Comparison of ENCODE assay signal across 8 cellular contexts in genomic region chr7:122305475-122306319, GRCh38. TPM values are rescaled to one million over a fixed set of nuclear protein-coding genes. Genes with fewer than 3 reads are reported as not detected.
DNase-seq lines count a peak whose midpoint lies in the region; ATAC-seq and TF ChIP-seq lines count a peak whose summit lies in the region.

No MANE protein-coding gene starts in this region.

- peak overlapping the region; percentile 86 for H3K4me3 ChIP-seq in neural cell (ENCODE audit: low read length)
- no peak overlapping the region for H3K4me3 ChIP-seq in brain microvascular endothelial cell (ENCODE audit: low read depth, low read length)

- peaks cover 11% of the 10 kb centered on the region for H3K36me3 Mint-ChIP-seq in activated CD8-positive, alpha-beta T cell treated with anti-CD3 and anti-CD28 coated beads, Interleukin-2, amount 10 ng/mL, durations not matched to agents 7 days and 5 days (ENCODE audit: low read depth)

- no peak overlapping the region for H2AFZ ChIP-seq in neural cell (ENCODE audit: low read depth, low read length)

- ATAC-seq in activated CD8-positive, alpha-beta T cell treated with anti-CD3 and anti-CD28 coated beads, Interleukin-2, amount 10 ng/mL, durations not matched to agents 7 days and 5 days, result no peak
- ATAC-seq in GM21526 (IDR thresholded peaks at IDR 0.05; ENCODE audit: low FRiP score, unreplicated experiment), result no peak

- H3K27ac Mint-ChIP-seq in activated CD8-positive, alpha-beta T cell treated with anti-CD3 and anti-CD28 coated beads, Interleukin-2, amount 10 ng/mL, durations not matched to agents 7 days and 5 days, result no peak overlapping the region

- peaks cover 2% of the 10 kb centered on the region for H3K4me1 Mint-ChIP-seq in activated CD8-positive, alpha-beta T cell treated with anti-CD3 and anti-CD28 coated beads, Interleukin-2, amount 10 ng/mL, durations not matched to agents 7 days and 5 days (ENCODE audit: low read depth)

- peak overlapping the region; percentile 67 for H3K4me2 ChIP-seq in neural cell (ENCODE audit: low read length)

- H3K36me3 ChIP-seq in neural cell (ENCODE audit: insufficient read depth, low read length) (no peaks in the 10 kb centered on the region), brain microvascular endothelial cell (replicated peaks) (no peaks in the 10 kb centered on the region)

- in situ Hi-C loops in Caki2 (cut with HindIII; ENCODE audit: low pct_unique_long_range_greater_than_20kb, low sequenced_read_pairs), result no loop called here
- in situ Hi-C loops in brain microvascular endothelial cell (cut with HindIII; ENCODE audit: low pct_ligation_motif_present, low sequenced_read_pairs), result no loop called here

- H3K27me3 ChIP-seq in neural cell (ENCODE audit: insufficient read depth, low read depth, low read length) (peaks cover 100% of the 10 kb centered on the region), brain microvascular endothelial cell (replicated peaks) (peaks cover 93% of the 10 kb centered on the region)

- peak; percentile 5 for TF ChIP-seq RAD21 in neural cell (conservative IDR thresholded peaks at IDR 0.05)

- POLR2A ChIA-PET in activated CD8-positive, alpha-beta T cell treated with anti-CD3 and anti-CD28 coated beads, Interleukin-2, amount 10 ng/mL, durations not matched to agents 7 days and 5 days (lab: Charles Lee), result no interaction called here

- H3K27ac ChIP-seq in neural cell (ENCODE audit: low read length), result no peak overlapping the region
- H3K27ac ChIP-seq in brain microvascular endothelial cell, result no peak overlapping the region

- H3K9me3 ChIP-seq in neural cell (ENCODE audit: low read length), result no peaks in the 10 kb centered on the region

- H3K79me2 ChIP-seq in neural cell (replicated peaks; ENCODE audit: insufficient read depth, low read length), result peaks cover 99% of the 10 kb centered on the region

- TF ChIP-seq EP300 in neural cell (conservative IDR thresholded peaks at IDR 0.05; ENCODE audit: poor library complexity, severe bottlenecking), result no peak

- CTCF ChIA-PET in activated CD8-positive, alpha-beta T cell treated with anti-CD3 and anti-CD28 coated beads, Interleukin-2, amount 10 ng/mL, durations not matched to agents 7 days and 5 days (lab: Charles Lee), result no interaction called here

- no peaks in the 10 kb centered on the region for H3K9me2 ChIP-seq in neural cell (ENCODE audit: insufficient read depth, low read length)

- DNase-seq in Caki2 (ENCODE audit: low read depth), result peak; percentile 37
- DNase-seq in NCI-H146 (lab: John Stamatoyannopoulos, UW), result peak; percentile 76
- DNase-seq in ecto neural progenitor cell (ENCODE audit: low spot score), result peak; percentile 73
- DNase-seq in brain microvascular endothelial cell, result no peak
- DNase-seq in activated CD8-positive, alpha-beta T cell treated with anti-CD3 and anti-CD28 coated beads, Interleukin-2, amount 10 ng/mL, durations not matched to agents 7 days and 5 days, result no peak
- no peak for DNase-seq in activated T-cell treated with anti-CD3 and anti-CD28 coated beads for 4 hours

- peaks cover 3% of the 10 kb centered on the region for H3F3A ChIP-seq in neural cell (ENCODE audit: insufficient read depth, low read length, poor library complexity, severe bottlenecking)

- H3K4me3 Mint-ChIP-seq in activated CD8-positive, alpha-beta T cell treated with anti-CD3 and anti-CD28 coated beads, Interleukin-2, amount 10 ng/mL, durations not matched to agents 7 days and 5 days, result no peak overlapping the region

- TF ChIP-seq CTCF in neural cell (IDR thresholded peaks at IDR 0.05; ENCODE audit: poor library complexity, severe bottlenecking) (peak; percentile 24), brain microvascular endothelial cell (IDR thresholded peaks at IDR 0.05; ENCODE audit: low read depth, low read length, missing control alignments) (no peak)

- H3K9ac ChIP-seq in neural cell (ENCODE audit: low read length), result peak overlapping the region; percentile 52

- H3K27me3 Mint-ChIP-seq in activated CD8-positive, alpha-beta T cell treated with anti-CD3 and anti-CD28 coated beads, Interleukin-2, amount 10 ng/mL, durations not matched to agents 7 days and 5 days (ENCODE audit: low read depth), result peaks cover 79% of the 10 kb centered on the region

- peaks cover 5% of the 10 kb centered on the region for H3K9me3 Mint-ChIP-seq in activated CD8-positive, alpha-beta T cell treated with anti-CD3 and anti-CD28 coated beads, Interleukin-2, amount 10 ng/mL, durations not matched to agents 7 days and 5 days (ENCODE audit: insufficient read depth)

- H4K20me1 ChIP-seq in neural cell (ENCODE audit: insufficient read depth), result no peaks in the 10 kb centered on the region

TF ChIP-seq in neural cell, 6 proteins besides CTCF, POLR2A, EP300 and RAD21:
- peak; percentile 36 for TF ChIP-seq POLR2AphosphoS5 (IDR thresholded peaks at IDR 0.05)
- peak; percentile 37 for TF ChIP-seq MXI1 (conservative IDR thresholded peaks at IDR 0.05; ENCODE audit: poor library complexity, severe bottlenecking)
- no peak for TF ChIP-seq EZH2 (IDR thresholded peaks at IDR 0.05; ENCODE audit: borderline replicate concordance, insufficient read depth, low read length, poor library complexity, severe bottlenecking)
- TF ChIP-seq TAF1 (IDR thresholded peaks at IDR 0.05; ENCODE audit: low read depth), result no peak

RNA-seq across cellular contexts. Expression of gene FEZF1, which starts 1.1 kb away (rescaled TPM):
- not detected in 2 replicates for total RNA-seq in Caki2 (2014; rRNA removed; shearing (Covaris generic); ENCODE audit: low replicate concordance)
- 0.78 and 1.1 TPM in 2 replicates for polyA plus RNA-seq in neural cell
- 1.3 and 2.9 TPM in 2 replicates for polyA minus RNA-seq in neural cell
- not detected for total RNA-seq in activated CD8-positive, alpha-beta T cell treated with anti-CD3 and anti-CD28 coated beads, Interleukin-2, amount 10 ng/mL, durations not matched to agents 7 days and 5 days

Comparison
In these comparisons a context has a peak if more than half of its experiments do, and no peak if none do; other contexts are left out.
1. DNase-seq: peak in Caki2 (single experiment), NCI-H146 (single experiment) and ecto neural progenitor cell (single experiment); none in brain microvascular endothelial cell (single experiment), activated CD8-positive, alpha-beta T cell treated with anti-CD3 and anti-CD28 coated beads, Interleukin-2, amount 10 ng/mL, durations not matched to agents 7 days and 5 days (single experiment) and activated T-cell treated with anti-CD3 and anti-CD28 coated beads for 4 hours (single experiment).